In genomic region chr17:82599674-82600661, GRCh38 we compare ENCODE assay signal across 18 cellular contexts. TPM values are rescaled to one million over a fixed set of nuclear protein-coding genes. Genes with fewer than 3 reads are reported as not detected.
A peak's percentile ranks its signal among the peaks of the same experiment; 100 is the strongest.
DNase-seq lines count a peak whose midpoint lies in the region; ATAC-seq and TF ChIP-seq lines count a peak whose summit lies in the region.
"Had no signal": no experiment of that assay in that cellular context is flagged by ENCODE, and none has a peak within 500 bp of the region (broad histone marks: within the 10 kb centered on the region; RNA-seq: fewer than 3 reads in every experiment).

No MANE protein-coding gene starts in this region.

- in situ Hi-C loops in mammary epithelial cell (cut with MboI; ENCODE audit: low sequenced_read_pairs in 2 of 2) = no loop called here

- peaks cover 93% of the 10 kb centered on the region for H3K36me3 Mint-ChIP-seq in MCF 10A (ENCODE audit: insufficient read depth, unreplicated experiment)

- TF ChIP-seq CTCF in MCF 10A (IDR thresholded peaks at IDR 0.05; ENCODE audit: unreplicated experiment) = no peak
- no peak for TF ChIP-seq CTCF in mammary epithelial cell (conservative IDR thresholded peaks at IDR 0.05 in 1 of 2, IDR thresholded peaks at IDR 0.05 in 1 of 2; ENCODE audit: extremely low read depth in 1 of 2, insufficient read depth in 1 of 2, low read depth in 1 of 2, low read length in 2 of 2)
- no peak for TF ChIP-seq CTCF in VCaP (conservative IDR thresholded peaks at IDR 0.05)

- no peak overlapping the region for H3K4me3 ChIP-seq in mammary epithelial cell (replicated peaks in 1 of 3; ENCODE audit: insufficient read depth in 1 of 3, low read depth in 2 of 3, low read length in 3 of 3)
- H3K4me3 ChIP-seq in SJCRH30 = no peak overlapping the region
- H3K4me3 ChIP-seq: Peyer's patch had no signal

- intact Hi-C loops in MCF 10A (cut with micrococcal nuclease) = no loop called here
- intact Hi-C loops in mammary epithelial cell (cut with micrococcal nuclease) = no loop called here

- peaks cover 57% of the 10 kb centered on the region for H3K79me2 ChIP-seq in mammary epithelial cell (ENCODE audit: insufficient read depth, low read length)

- no peak overlapping the region for H3K4me3 Mint-ChIP-seq in MCF 10A (ENCODE audit: unreplicated experiment)
- H3K4me3 Mint-ChIP-seq: CD4-positive, CD25-positive, alpha-beta regulatory T cell; central memory CD8-positive, alpha-beta T cell; endodermal cell had no signal

- no peak for ATAC-seq in GM19328 (IDR thresholded peaks at IDR 0.05; ENCODE audit: unreplicated experiment)
- ATAC-seq in activated CD4-positive, CD25-positive, alpha-beta regulatory T cell treated with anti-CD3 and anti-CD28 coated beads, Interleukin-2, amount 50 U/mL, for 24 hours = no peak

- H3K36me3 ChIP-seq in mammary epithelial cell (ENCODE audit: insufficient read depth, low read length) (peaks cover 21% of the 10 kb centered on the region), SJCRH30 (peaks cover 77% of the 10 kb centered on the region)

- BruUV-seq in MCF 10A (replicated peaks; lab: Mats Ljungman, UMichigan) = no TSS peak
- BruUV-seq in mammary epithelial cell (replicated peaks; lab: Mats Ljungman, UMichigan) = no TSS peak

- H3K27me3 ChIP-seq in mammary epithelial cell (ENCODE audit: insufficient read depth, low read length) = no peaks in the 10 kb centered on the region
- no peaks in the 10 kb centered on the region for H3K27me3 ChIP-seq in SJCRH30
- H3K27me3 ChIP-seq: neutrophil, Peyer's patch had no signal

- dilution Hi-C loops in mammary epithelial cell (cut with HindIII; ENCODE audit: low sequenced_read_pairs) = loop anchor here (10.0 kb wide), 1 partner anchor 265 kb away; the partner anchor contains the start of gene SECTM1

- H3K27ac ChIP-seq in mammary epithelial cell (ENCODE audit: insufficient read depth, low read depth, low read length) (no peak overlapping the region), VCaP (peak overlapping the region; percentile 10; the same call in 1 of the 2 replicates), SJCRH30 (no peak overlapping the region)
- H3K27ac ChIP-seq: neutrophil, Peyer's patch had no signal

- no peaks in the 10 kb centered on the region for H4K20me1 ChIP-seq in mammary epithelial cell (ENCODE audit: insufficient read depth, low read length)

- POLR2A ChIA-PET in MCF 10A (lab: Yijun Ruan, JAX) = no interaction called here

- H3K9ac ChIP-seq in mammary epithelial cell (ENCODE audit: insufficient read depth, low read length) = no peak overlapping the region

- 88% methylated on average over 10 of the region's 26 CpGs for WGBS in mammary epithelial cell (ENCODE audit: low coverage, missing lambda C conversion rate)

- DNase-seq in MCF 10A (ENCODE audit: unreplicated experiment) (no peak), mammary epithelial cell (no peak), islet precursor cell (peak; percentile 59), DMS53 (lab: John Stamatoyannopoulos, UW) (no peak), SJCRH30 (no peak)
- DNase-seq: activated CD4-positive, alpha-beta T cell treated with anti-CD3 and anti-CD28 coated beads, Interleukin-2, amount 50 U/mL, for 1 hour; activated CD8-positive, alpha-beta memory T cell treated with anti-CD3 and anti-CD28 coated beads, Interleukin-2, amount 50 U/mL, for 48 hours; activated gamma-delta T cell; CD4-positive, CD25-positive, alpha-beta regulatory T cell; endodermal cell; KG1; NCI-H2227 treated with DMSO at 0.1 percent for 48 hours; Peyer's patch had no signal

- H3K4me2 ChIP-seq in mammary epithelial cell (ENCODE audit: insufficient read depth, low read depth, low read length) = no peak overlapping the region

- H3K9me3 ChIP-seq in mammary epithelial cell (replicated peaks; ENCODE audit: insufficient read depth, low read length) = no peaks in the 10 kb centered on the region
- H3K9me3 ChIP-seq in SJCRH30 (replicated peaks) = no peaks in the 10 kb centered on the region
- H3K9me3 ChIP-seq: neutrophil, Peyer's patch had no signal

- H2AFZ ChIP-seq in mammary epithelial cell (ENCODE audit: low read depth, low read length) = no peak overlapping the region

- H3K27ac Mint-ChIP-seq in MCF 10A (ENCODE audit: low read depth, unreplicated experiment) = peak overlapping the region; percentile 19
- H3K27ac Mint-ChIP-seq: CD4-positive, CD25-positive, alpha-beta regulatory T cell had no signal

- H3K4me1 ChIP-seq in mammary epithelial cell (ENCODE audit: insufficient read depth, low read length) (no peaks in the 10 kb centered on the region), SJCRH30 (no peaks in the 10 kb centered on the region)

- H3K27me3 Mint-ChIP-seq in MCF 10A (ENCODE audit: insufficient read depth, unreplicated experiment) = no peaks in the 10 kb centered on the region
- H3K27me3 Mint-ChIP-seq: CD4-positive, CD25-positive, alpha-beta regulatory T cell; central memory CD8-positive, alpha-beta T cell had no signal

- H3K9me3 Mint-ChIP-seq in MCF 10A (ENCODE audit: unreplicated experiment) = no peaks in the 10 kb centered on the region
- H3K9me3 Mint-ChIP-seq: CD4-positive, CD25-positive, alpha-beta regulatory T cell; central memory CD8-positive, alpha-beta T cell; endodermal cell had no signal

- CTCF ChIA-PET in MCF 10A (lab: Yijun Ruan, JAX) = interaction anchor here (0.9 kb wide), 1 partner anchor 11 kb away, joined by 4 read pairs; no protein-coding TSS in a partner anchor
- CTCF ChIA-PET in mammary epithelial cell (lab: Charles Lee; ENCODE audit: low non-redundant PET) = no interaction called here

- H3K4me1 Mint-ChIP-seq in MCF 10A (ENCODE audit: insufficient read depth, unreplicated experiment) = no peaks in the 10 kb centered on the region
- H3K4me1 Mint-ChIP-seq: endodermal cell had no signal

RNA-seq across cellular contexts. Expression of gene WDR45B, which starts 48.3 kb away (rescaled TPM):
- total RNA-seq in MCF 10A (2022) = 87.3 and 88.3 TPM in 2 replicates
- total RNA-seq in mammary epithelial cell = 10 to 100 TPM; 62.2 to 68.4 TPM
- polyA plus RNA-seq in mammary epithelial cell = 71.9 TPM
- 71.2 TPM for polyA minus RNA-seq in mammary epithelial cell
- total RNA-seq in SJCRH30 (2014; rRNA removed; shearing (Covaris generic)) = 167 and 171 TPM in 2 replicates
